In the genomic region with DNA sequence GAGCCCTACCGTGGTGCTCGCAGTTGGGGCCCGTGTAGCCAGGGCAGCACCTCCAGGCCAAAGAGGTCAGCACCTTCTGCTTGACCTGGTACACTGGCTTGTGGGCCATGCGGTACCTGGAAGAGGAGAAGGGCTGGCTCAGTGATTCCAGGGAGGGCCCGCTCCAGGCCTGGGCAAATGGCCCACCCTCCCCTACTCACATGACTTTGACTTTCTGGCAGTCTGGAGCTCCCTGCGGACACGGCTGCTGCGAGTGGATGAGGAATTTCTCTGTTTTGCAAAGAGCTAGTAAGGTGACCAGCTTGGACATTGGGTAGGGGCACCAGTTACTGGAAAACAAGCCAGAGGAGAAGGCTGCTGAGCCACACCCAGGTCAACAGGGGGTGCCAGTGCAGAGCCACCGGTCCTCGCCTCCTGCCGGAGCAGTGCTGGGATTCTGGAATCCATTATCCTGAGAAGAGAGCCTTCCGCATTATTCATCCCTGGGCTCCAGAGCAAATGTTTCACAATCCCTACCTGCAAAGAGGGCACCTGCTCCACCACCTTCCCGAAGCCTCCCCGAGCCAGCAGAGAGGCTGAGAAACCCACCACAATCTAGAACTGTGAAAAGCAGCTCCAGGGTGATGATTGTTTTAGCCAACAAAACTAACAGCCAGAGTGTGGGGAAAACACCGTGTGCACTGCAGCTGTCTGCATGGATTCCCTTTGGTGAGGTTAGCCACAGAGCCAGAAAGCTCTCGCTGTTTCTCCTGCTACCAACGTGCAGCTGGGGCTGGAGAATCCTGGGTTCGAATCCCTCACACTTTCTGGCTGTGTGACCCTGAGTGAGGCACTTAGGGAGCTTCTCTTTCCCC, we compare ENCODE assay signal across 8 cellular contexts. TPM values are rescaled to one million over a fixed set of nuclear protein-coding genes. Genes with fewer than 3 reads are reported as not detected.
A peak's percentile ranks its signal among the peaks of the same experiment; 100 is the strongest.
DNase-seq lines count a peak whose midpoint lies in the region; ATAC-seq and TF ChIP-seq lines count a peak whose summit lies in the region.

No MANE protein-coding gene starts in this region.

- H3K4me3 ChIP-seq in dorsolateral prefrontal cortex (peak overlapping the region in 6 of 59 donors; percentile 5 to 24 (median 18)), PC-9 (no peak overlapping the region)

- H3K4me1 ChIP-seq in PC-9 (replicated peaks; ENCODE audit: insufficient read depth): peaks cover 13% of the 10 kb centered on the region

- H3K4me2 ChIP-seq in PC-9: no peak overlapping the region

- no peaks in the 10 kb centered on the region for H3K9me2 ChIP-seq in PC-9 (ENCODE audit: insufficient read depth)

- H3K27me3 ChIP-seq in dorsolateral prefrontal cortex: peaks cover 0 to 9% (median 0%) of the 10 kb centered on the region in 45 donors
- H3K27me3 ChIP-seq in PC-9 (ENCODE audit: insufficient read depth, low read depth): no peaks in the 10 kb centered on the region

- no peak for ATAC-seq in GM19395 (IDR thresholded peaks at IDR 0.05; ENCODE audit: unreplicated experiment)

- no peak overlapping the region for H3K27ac ChIP-seq in dorsolateral prefrontal cortex
- H3K27ac ChIP-seq in PC-9: no peak overlapping the region

- no peaks in the 10 kb centered on the region for H4K20me1 ChIP-seq in PC-9 (ENCODE audit: insufficient read depth)

- intact Hi-C loops in dorsolateral prefrontal cortex (cut with DNase I) (no loop called here), PC-9 (cut with micrococcal nuclease; ENCODE audit: unreplicated experiment) (no loop called here)

- TF ChIP-seq CTCF in AG09319 (IDR thresholded peaks at IDR 0.05; ENCODE audit: low read depth, low read length) (peak; percentile 58), dorsolateral prefrontal cortex (IDR thresholded peaks at IDR 0.05 in 54 of 56, conservative IDR thresholded peaks at IDR 0.05 in 2 of 56; ENCODE audit: low read depth in 1 of 56, partially characterized antibody in 56 of 56) (peak in 38 of 56 donors; percentile 14 to 57 (median 34)), PC-9 (conservative IDR thresholded peaks at IDR 0.05) (no peak)

- DNase-seq in AG09319 (ENCODE audit: extremely low read depth, low read depth) (no peak), LHCN-M2 (ENCODE audit: low read depth) (peak; percentile 45), dorsolateral prefrontal cortex (peak in 4 of 10 donors; percentile 8 to 35 (median 19)), myocyte (ENCODE audit: low read depth) (peak; percentile 79), NCI-H1048 (lab: John Stamatoyannopoulos, UW) (no peak), hepatic stellate cell (ENCODE audit: low spot score) (no peak), PC-9 (no peak)

- H3K36me3 ChIP-seq in PC-9 (ENCODE audit: low read depth): no peaks in the 10 kb centered on the region

- H2AFZ ChIP-seq in PC-9: no peak overlapping the region

- no peaks in the 10 kb centered on the region for H3K79me2 ChIP-seq in PC-9 (ENCODE audit: low read depth)

- POLR2A ChIA-PET in PC-9 (lab: Charles Lee; ENCODE audit: unreplicated experiment): interaction anchor here (0.5 kb wide), 1 partner anchor 96 kb away, joined by 4 read pairs; no protein-coding TSS in a partner anchor

- CTCF ChIA-PET in PC-9 (lab: Charles Lee): interaction anchor here (0.9 kb wide), 1 partner anchor 13 kb away, joined by 4 read pairs; a partner anchor contains a TSS

- H3F3A ChIP-seq in PC-9 (ENCODE audit: insufficient read depth, low read depth): no peaks in the 10 kb centered on the region

- BruUV-seq in PC-9 (replicated peaks; lab: Mats Ljungman, UMichigan): no TSS peak

- H3K9me3 ChIP-seq in PC-9 (ENCODE audit: insufficient read depth, low read depth): no peaks in the 10 kb centered on the region

RNA-seq across cellular contexts. Expression of a gene that starts 11.8 kb away (rescaled TPM):
- total RNA-seq in LHCN-M2 (2014; rRNA removed) (0.51 and 1.9 TPM in 2 replicates), dorsolateral prefrontal cortex (10 to 100 TPM in 57 of 120 experiments, 1 to 10 TPM in 63; 5.2 to 28.8 (median 9.8) TPM), myocyte (0.94 and 1.0 TPM in 2 replicates), PC-9 (2021) (12.1 and 13.4 TPM in 2 replicates)
- 0.26 TPM for polyA plus RNA-seq in LHCN-M2 (2012)
- 1.0 TPM for polyA plus RNA-seq in myocyte (2012)

RNA-seq across cellular contexts. Expression of a gene that starts 12.8 kb away (rescaled TPM):
- total RNA-seq in LHCN-M2 (2014; rRNA removed) (4.4 and 5.0 TPM in 2 replicates), dorsolateral prefrontal cortex (100 to 1,000 TPM in 112 of 120 experiments, 10 to 100 TPM in 8; 59.9 to 383 (median 222) TPM), myocyte (not detected in 2 replicates), PC-9 (2021) (99.4 and 144 TPM in 2 replicates)
- polyA plus RNA-seq in LHCN-M2 (2012): 5.1 TPM
- 0.93 TPM for polyA plus RNA-seq in myocyte (2012)

RNA-seq across cellular contexts. Expression of a gene that starts 22.7 kb away (rescaled TPM):
- total RNA-seq in LHCN-M2 (2014; rRNA removed) (2.5 and 3.2 TPM in 2 replicates), dorsolateral prefrontal cortex (100 to 1,000 TPM in 9 of 120 experiments, 10 to 100 TPM in 111; 10.9 to 181 (median 54.5) TPM), myocyte (0.57 and 1.3 TPM in 2 replicates), PC-9 (2021) (51.0 and 72.8 TPM in 2 replicates)
- 2.3 TPM for polyA plus RNA-seq in LHCN-M2 (2012)
- 3.2 TPM for polyA plus RNA-seq in myocyte (2012)

Comparison
In these comparisons a context has a peak if more than half of its experiments do, and no peak if none do; other contexts are left out.
1. DNase-seq: peak in LHCN-M2 (single experiment) and myocyte (single experiment); none in AG09319 (single experiment), NCI-H1048 (single experiment), hepatic stellate cell (single experiment) and PC-9 (0 of 2).
2. RNA of a gene that starts 12.8 kb away (total RNA-seq): 59.9 to 383 TPM in dorsolateral prefrontal cortex and 99.4 to 144 TPM in PC-9; 4.4 to 5.0 TPM in LHCN-M2 and not detected in myocyte; every median in the first group is over 10 times any median in the second.